20 cellular contexts compared by ENCODE assay signal in the genomic region with DNA sequence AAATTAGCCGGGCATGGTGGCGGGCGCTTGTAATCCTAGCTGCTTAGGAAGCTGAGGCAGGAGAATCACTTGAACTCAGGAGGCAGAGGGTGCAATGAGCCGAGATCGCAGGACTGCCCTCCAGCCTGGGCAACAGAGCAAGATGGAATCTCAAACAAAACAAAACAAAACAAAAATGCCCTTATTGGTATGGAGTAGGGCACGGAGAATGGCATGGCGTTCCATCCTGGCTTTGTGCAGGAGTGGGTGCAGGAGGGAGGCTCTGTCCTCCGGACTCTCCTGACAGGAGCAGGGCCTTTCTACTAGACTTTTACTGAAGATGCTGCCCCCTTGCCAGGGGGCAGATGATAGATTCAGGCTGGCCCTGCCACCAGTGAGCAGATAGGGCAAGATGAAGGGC. TPM values are rescaled to one million over a fixed set of nuclear protein-coding genes. Genes with fewer than 3 reads are reported as not detected.
"Had no signal": no experiment of that assay in that cellular context is flagged by ENCODE, and none has a peak within 500 bp of the region (broad histone marks: within the 10 kb centered on the region; RNA-seq: fewer than 3 reads in every experiment).

No MANE protein-coding gene starts in this region.

- H3K79me2 ChIP-seq: hepatocyte had no signal

- H2AFZ ChIP-seq: hepatocyte had no signal

- DNase-seq: activated CD4-positive, alpha-beta T cell treated with anti-CD3 and anti-CD28 coated beads, Interleukin-2, amount 50 U/mL, for 4 hours; activated CD4-positive, CD25-positive, alpha-beta regulatory T cell treated with anti-CD3 and anti-CD28 coated beads, Interleukin-2, amount 50 U/mL, for 72 hours; activated effector memory CD4-positive, alpha-beta T cell treated with anti-CD3 and anti-CD28 coated beads, Interleukin-2, amount 50 U/mL, for 16 hours; activated naive CD8-positive, alpha-beta T cell treated with anti-CD3 and anti-CD28 coated beads for 36 hours; activated T-cell treated with anti-CD3 and anti-CD28 coated beads, Interleukin-2, amount 50 U/mL, for 4 hours; kidney glomerular epithelial cell; midbrain; naive thymus-derived CD8-positive, alpha-beta T cell; occipital lobe; spleen; stimulated activated CD4-positive, alpha-beta T cell treated with anti-CD3 and anti-CD28 coated beads, Interleukin-1b, Interleukin-23, amount 100 ng/mL, for 48 hours; stimulated activated naive B cell treated with anti-CD40 and anti-IgM and Interleukin-4, amounts not matched to agents 10 μg/mL and 1 μg/mL and 100 μg/mL, for 72 hours had no signal

- H3K36me3 ChIP-seq: spleen, suprapubic skin, uterus had no signal

- H3K4me1 Mint-ChIP-seq: activated naive CD8-positive, alpha-beta T cell treated with anti-CD3 and anti-CD28 coated beads for 36 hours; stimulated activated naive B cell treated with anti-CD40 and anti-IgM and Interleukin-4, amounts not matched to agents 10 μg/mL and 1 μg/mL and 100 μg/mL, for 72 hours had no signal

- H3K9me3 Mint-ChIP-seq: activated naive CD8-positive, alpha-beta T cell treated with anti-CD3 and anti-CD28 coated beads for 36 hours; activated T-cell treated with anti-CD3 and anti-CD28 coated beads, Interleukin-2, amount 50 U/mL, for 4 hours; naive thymus-derived CD8-positive, alpha-beta T cell; stimulated activated naive B cell treated with anti-CD40 and anti-IgM and Interleukin-4, amounts not matched to agents 10 μg/mL and 1 μg/mL and 100 μg/mL, for 72 hours had no signal

- H3K36me3 Mint-ChIP-seq: activated naive CD8-positive, alpha-beta T cell treated with anti-CD3 and anti-CD28 coated beads for 36 hours; naive thymus-derived CD8-positive, alpha-beta T cell; stimulated activated naive B cell treated with anti-CD40 and anti-IgM and Interleukin-4, amounts not matched to agents 10 μg/mL and 1 μg/mL and 100 μg/mL, for 72 hours had no signal

- H3K4me3 ChIP-seq: uterus had no signal

- H3K27ac ChIP-seq: hepatocyte, spleen, uterus had no signal

- H3K4me3 Mint-ChIP-seq: activated naive CD8-positive, alpha-beta T cell treated with anti-CD3 and anti-CD28 coated beads for 36 hours; activated T-cell treated with anti-CD3 and anti-CD28 coated beads, Interleukin-2, amount 50 U/mL, for 4 hours; naive thymus-derived CD8-positive, alpha-beta T cell; stimulated activated naive B cell treated with anti-CD40 and anti-IgM and Interleukin-4, amounts not matched to agents 10 μg/mL and 1 μg/mL and 100 μg/mL, for 72 hours had no signal

- H3K27ac Mint-ChIP-seq: activated naive CD8-positive, alpha-beta T cell treated with anti-CD3 and anti-CD28 coated beads for 36 hours; naive thymus-derived CD8-positive, alpha-beta T cell had no signal

- H3K9me3 ChIP-seq: spleen, suprapubic skin, uterus had no signal

RNA-seq across cellular contexts. Expression of a gene that starts 1.0 kb away (rescaled TPM):
- total RNA-seq: activated naive CD8-positive, alpha-beta T cell treated with anti-CD3 and anti-CD28 coated beads for 36 hours; fibroblast of lung; frontal cortex; naive thymus-derived CD8-positive, alpha-beta T cell; pulmonary artery endothelial cell; sciatic nerve had no signal
- polyA plus RNA-seq: fibroblast of lung; naive thymus-derived CD8-positive, alpha-beta T cell had no signal

RNA-seq across cellular contexts. Expression of a gene that starts 17.3 kb away (rescaled TPM):
- total RNA-seq: activated naive CD8-positive, alpha-beta T cell treated with anti-CD3 and anti-CD28 coated beads for 36 hours; activated T-cell treated with anti-CD3 and anti-CD28 coated beads, Interleukin-2, amount 50 U/mL, for 4 hours; fibroblast of lung; frontal cortex; lower leg skin; naive thymus-derived CD8-positive, alpha-beta T cell; occipital lobe; pulmonary artery endothelial cell; sciatic nerve; suprapubic skin; uterus had no signal
- polyA plus RNA-seq: fibroblast of lung; naive thymus-derived CD8-positive, alpha-beta T cell had no signal

RNA-seq across cellular contexts. Expression of a gene that starts 57.9 kb away (rescaled TPM):
- total RNA-seq: activated naive CD8-positive, alpha-beta T cell treated with anti-CD3 and anti-CD28 coated beads for 36 hours; naive thymus-derived CD8-positive, alpha-beta T cell had no signal
- polyA plus RNA-seq: naive thymus-derived CD8-positive, alpha-beta T cell had no signal
